1 cellular context compared by ENCODE assay signal in genomic region chr1:26337625-26338024, GRCh38.
TF ChIP-seq lines count a peak whose summit lies in the region.

No MANE protein-coding gene starts in this region.

TF ChIP-seq in H1, 55 proteins besides CTCF, POLR2A, EP300 and RAD21:
- TF ChIP-seq ATF3 (IDR thresholded peaks at IDR 0.05; ENCODE audit: insufficient read depth, low read depth, low read length) (no peak), GTF2F1 (IDR thresholded peaks at IDR 0.05; ENCODE audit: borderline replicate concordance, low read depth, low read length) (no peak), KDM5A (IDR thresholded peaks at IDR 0.05; ENCODE audit: low read length) (no peak)
